40 cellular contexts compared by ENCODE assay signal in genomic region chr12:8866429-8866828, GRCh38. TPM values are rescaled to one million over a fixed set of nuclear protein-coding genes. Genes with fewer than 3 reads are reported as not detected.
"Had no signal": no experiment of that assay in that cellular context is flagged by ENCODE, and none has a peak within 500 bp of the region (broad histone marks: within the 10 kb centered on the region; RNA-seq: fewer than 3 reads in every experiment).

No MANE protein-coding gene starts in this region.

- H3K4me1 ChIP-seq: adrenal gland, body of pancreas, breast epithelium had no signal

- H3K4me3 ChIP-seq: adrenal gland, body of pancreas, breast epithelium, coronary artery had no signal

- DNase-seq: activated CD4-positive, alpha-beta memory T cell treated with anti-CD3 and anti-CD28 coated beads, Interleukin-2, amount 10 ng/mL, durations not matched to agents 7 days and 5 days; activated CD4-positive, alpha-beta T cell treated with anti-CD3 and anti-CD28 coated beads for 1 hour; activated CD4-positive, alpha-beta T cell treated with anti-CD3 and anti-CD28 coated beads for 36 hours; activated CD4-positive, alpha-beta T cell treated with anti-CD3 and anti-CD28 coated beads for 48 hours; activated CD4-positive, alpha-beta T cell treated with anti-CD3 and anti-CD28 coated beads, Interleukin-2, amount 10 ng/mL, durations not matched to agents 7 days and 5 days; activated CD4-positive, alpha-beta T cell treated with anti-CD3 and anti-CD28 coated beads, Interleukin-2, amount 50 U/mL, for 48 hours; activated CD4-positive, CD25-positive, alpha-beta regulatory T cell; activated CD8-positive, alpha-beta memory T cell treated with anti-CD3 and anti-CD28 coated beads for 24 hours; activated CD8-positive, alpha-beta memory T cell treated with anti-CD3 and anti-CD28 coated beads, Interleukin-2, amount 10 ng/mL, durations not matched to agents 7 days and 5 days; activated CD8-positive, alpha-beta memory T cell treated with anti-CD3 and anti-CD28 coated beads, Interleukin-2, amount 50 U/mL, for 48 hours; activated CD8-positive, alpha-beta T cell treated with anti-CD3 and anti-CD28 coated beads, Interleukin-2, amount 10 ng/mL, durations not matched to agents 7 days and 5 days; activated effector memory CD4-positive, alpha-beta T cell treated with anti-CD3 and anti-CD28 coated beads, Interleukin-2, amount 50 U/mL, for 16 hours; activated gamma-delta T cell treated with Interleukin-2 at 50 U/mL for 16 hours; activated naive CD4-positive, alpha-beta T cell; activated naive CD4-positive, alpha-beta T cell treated with anti-CD3 and anti-CD28 coated beads for 36 hours; activated naive CD4-positive, alpha-beta T cell treated with anti-CD3 and anti-CD28 coated beads, Interleukin-2, amount 50 U/mL, for 16 hours; activated naive CD8-positive, alpha-beta T cell treated with anti-CD3 and anti-CD28 coated beads for 36 hours; activated T-cell treated with anti-CD3 and anti-CD28 coated beads, Interleukin-2, amount 50 U/mL, for 24 hours; activated T-cell treated with anti-CD3 and anti-CD28 coated beads, Interleukin-2, amount 50 U/mL, for 72 hours; adrenal gland; amniotic stem cell; aorta; body of pancreas; brain microvascular endothelial cell; central memory CD4-positive, alpha-beta T cell; T-helper 17 cell; T1000; WERI-Rb-1 had no signal

- FAIRE-seq: astrocyte, colon, TTC549 had no signal

- H3K9me3 ChIP-seq: adrenal gland, body of pancreas, breast epithelium had no signal

- H3K36me3 ChIP-seq: adrenal gland, brain microvascular endothelial cell, breast epithelium, WERI-Rb-1 had no signal

- H3K9me3 Mint-ChIP-seq: activated CD4-positive, alpha-beta memory T cell treated with anti-CD3 and anti-CD28 coated beads, Interleukin-2, amount 10 ng/mL, durations not matched to agents 7 days and 5 days; activated CD4-positive, alpha-beta T cell treated with anti-CD3 and anti-CD28 coated beads, Interleukin-2, amount 10 ng/mL, durations not matched to agents 7 days and 5 days; activated naive CD4-positive, alpha-beta T cell treated with anti-CD3 and anti-CD28 coated beads for 36 hours; activated naive CD4-positive, alpha-beta T cell treated with anti-CD3 and anti-CD28 coated beads, Interleukin-2, amount 50 U/mL, for 72 hours; activated naive CD8-positive, alpha-beta T cell treated with anti-CD3 and anti-CD28 coated beads for 36 hours; activated T-cell treated with anti-CD3 and anti-CD28 coated beads, Interleukin-2, amount 50 U/mL, for 24 hours; activated T-cell treated with anti-CD3 and anti-CD28 coated beads, Interleukin-2, amount 50 U/mL, for 72 hours; activated T-helper 1 cell treated with anti-CD3 and anti-CD28 coated beads, Interleukin-12 subunit alpha, Interleukin-12 subunit beta, Interleukin-2, Interleukin-4 antibody, amounts not matched to agents 30 ng/mL and 10 ng/mL and 1 ng/mL, durations not matched to agents 14 hours and 24 hours and 36 hours; activated T-helper 17 cell treated with anti-CD3 and anti-CD28 coated beads, Interleukin-2, amount 50 U/mL, for 72 hours; WTC11 had no signal

- H3K36me3 Mint-ChIP-seq: activated CD8-positive, alpha-beta memory T cell treated with anti-CD3 and anti-CD28 coated beads, Interleukin-2, amount 10 ng/mL, durations not matched to agents 7 days and 5 days; activated naive CD4-positive, alpha-beta T cell treated with anti-CD3 and anti-CD28 coated beads, Interleukin-2, amount 50 U/mL, for 72 hours; activated naive CD8-positive, alpha-beta T cell treated with anti-CD3 and anti-CD28 coated beads for 36 hours had no signal

- H3K27me3 Mint-ChIP-seq: activated CD4-positive, alpha-beta T cell treated with anti-CD3 and anti-CD28 coated beads for 36 hours; activated CD4-positive, alpha-beta T cell treated with anti-CD3 and anti-CD28 coated beads, Interleukin-2, amount 10 ng/mL, durations not matched to agents 7 days and 5 days; activated T-cell treated with anti-CD3 and anti-CD28 coated beads, Interleukin-2, amount 50 U/mL, for 24 hours; activated T-helper 17 cell treated with anti-CD3 and anti-CD28 coated beads, Interleukin-2, amount 50 U/mL, for 72 hours; T-helper 17 cell had no signal

- H3K27ac ChIP-seq: adrenal gland, body of pancreas, brain microvascular endothelial cell, breast epithelium, coronary artery, WERI-Rb-1 had no signal

- ATAC-seq: activated CD4-positive, alpha-beta T cell treated with anti-CD3 and anti-CD28 coated beads for 36 hours; activated CD4-positive, CD25-positive, alpha-beta regulatory T cell treated with anti-CD3 and anti-CD28 coated beads, Interleukin-2, amount 50 U/mL, for 24 hours; activated CD8-positive, alpha-beta T cell treated with anti-CD3 and anti-CD28 coated beads, Interleukin-2, amount 10 ng/mL, durations not matched to agents 7 days and 5 days; activated T-cell treated with anti-CD3 and anti-CD28 coated beads, Interleukin-2, amount 50 U/mL, for 72 hours; activated T-helper 17 cell treated with anti-CD3 and anti-CD28 coated beads, Interleukin-2, amount 50 U/mL, for 72 hours; body of pancreas; T-helper 17 cell; WTC11 had no signal

- H3K4me1 Mint-ChIP-seq: activated CD4-positive, alpha-beta T cell treated with anti-CD3 and anti-CD28 coated beads for 36 hours; activated CD4-positive, alpha-beta T cell treated with anti-CD3 and anti-CD28 coated beads, Interleukin-2, amount 10 ng/mL, durations not matched to agents 7 days and 5 days; activated naive CD8-positive, alpha-beta T cell treated with anti-CD3 and anti-CD28 coated beads for 36 hours; activated T-helper 17 cell treated with anti-CD3 and anti-CD28 coated beads, Interleukin-2, amount 50 U/mL, for 72 hours; T-helper 17 cell; WTC11 had no signal

- H3K4me3 Mint-ChIP-seq: activated CD4-positive, alpha-beta memory T cell treated with anti-CD3 and anti-CD28 coated beads, Interleukin-2, amount 10 ng/mL, durations not matched to agents 7 days and 5 days; activated CD4-positive, alpha-beta T cell treated with anti-CD3 and anti-CD28 coated beads for 36 hours; activated CD4-positive, alpha-beta T cell treated with anti-CD3 and anti-CD28 coated beads, Interleukin-2, amount 10 ng/mL, durations not matched to agents 7 days and 5 days; activated CD8-positive, alpha-beta memory T cell treated with anti-CD3 and anti-CD28 coated beads, Interleukin-2, amount 10 ng/mL, durations not matched to agents 7 days and 5 days; activated CD8-positive, alpha-beta T cell treated with anti-CD3 and anti-CD28 coated beads, Interleukin-2, amount 10 ng/mL, durations not matched to agents 7 days and 5 days; activated naive CD4-positive, alpha-beta T cell treated with anti-CD3 and anti-CD28 coated beads for 36 hours; activated naive CD8-positive, alpha-beta T cell treated with anti-CD3 and anti-CD28 coated beads for 36 hours; activated T-cell treated with anti-CD3 and anti-CD28 coated beads, Interleukin-2, amount 50 U/mL, for 24 hours; activated T-cell treated with anti-CD3 and anti-CD28 coated beads, Interleukin-2, amount 50 U/mL, for 72 hours; activated T-helper 1 cell treated with anti-CD3 and anti-CD28 coated beads, Interleukin-12 subunit alpha, Interleukin-12 subunit beta, Interleukin-2, Interleukin-4 antibody, amounts not matched to agents 30 ng/mL and 10 ng/mL and 1 ng/mL, durations not matched to agents 14 hours and 24 hours and 36 hours; activated T-helper 17 cell treated with anti-CD3 and anti-CD28 coated beads, Interleukin-2, amount 50 U/mL, for 72 hours; T-helper 17 cell; WTC11 had no signal

- H3K27me3 ChIP-seq: adrenal gland, body of pancreas, brain microvascular endothelial cell, breast epithelium had no signal

RNA-seq across cellular contexts. Expression of gene A2ML1, which starts 44.0 kb away (rescaled TPM):
- total RNA-seq: activated CD4-positive, alpha-beta memory T cell treated with anti-CD3 and anti-CD28 coated beads, Interleukin-2, amount 10 ng/mL, durations not matched to agents 7 days and 5 days; activated CD4-positive, alpha-beta T cell treated with anti-CD3 and anti-CD28 coated beads for 36 hours; activated CD4-positive, alpha-beta T cell treated with anti-CD3 and anti-CD28 coated beads, Interleukin-2, amount 10 ng/mL, durations not matched to agents 7 days and 5 days; activated CD8-positive, alpha-beta memory T cell treated with anti-CD3 and anti-CD28 coated beads, Interleukin-2, amount 10 ng/mL, durations not matched to agents 7 days and 5 days; activated CD8-positive, alpha-beta T cell treated with anti-CD3 and anti-CD28 coated beads, Interleukin-2, amount 10 ng/mL, durations not matched to agents 7 days and 5 days; activated naive CD4-positive, alpha-beta T cell treated with anti-CD3 and anti-CD28 coated beads for 36 hours; activated naive CD4-positive, alpha-beta T cell treated with anti-CD3 and anti-CD28 coated beads, Interleukin-2, amount 50 U/mL, for 72 hours; activated naive CD8-positive, alpha-beta T cell treated with anti-CD3 and anti-CD28 coated beads for 36 hours; activated T-cell treated with anti-CD3 and anti-CD28 coated beads, Interleukin-2, amount 50 U/mL, for 72 hours; activated T-helper 1 cell treated with anti-CD3 and anti-CD28 coated beads, Interleukin-12 subunit alpha, Interleukin-12 subunit beta, Interleukin-2, Interleukin-4 antibody, amounts not matched to agents 30 ng/mL and 10 ng/mL and 1 ng/mL, durations not matched to agents 14 hours and 24 hours and 36 hours; activated T-helper 17 cell treated with anti-CD3 and anti-CD28 coated beads, Interleukin-2, amount 50 U/mL, for 72 hours; astrocyte; body of pancreas; cardiac septum; T-helper 17 cell; T-helper 2 cell treated with Interferon-gamma antibody and Interleukin-4, amounts not matched to agents 100 ng/mL and 5 ng/mL, for 36 hours had no signal
